Comparison of ENCODE assay signal across 12 cellular contexts in genomic region chr11:9815486-9816136, GRCh38.
DNase-seq lines count a peak whose midpoint lies in the region; ATAC-seq, FAIRE-seq and TF ChIP-seq lines count a peak whose summit lies in the region.
"Had no signal": no experiment of that assay in that cellular context is flagged by ENCODE, and none has a peak within 500 bp of the region (broad histone marks: within the 10 kb centered on the region; RNA-seq: fewer than 3 reads in every experiment).

No MANE protein-coding gene starts in this region.

- no peak for FAIRE-seq in urothelium cell line (lab: Jason Lieb, UNC)

- no peak for TF ChIP-seq POLR2A in breast epithelium (IDR thresholded peaks at IDR 0.05)

- H3K36me3 Mint-ChIP-seq in MCF 10A (ENCODE audit: insufficient read depth, unreplicated experiment) = peaks cover 16% of the 10 kb centered on the region
- peaks cover 13% of the 10 kb centered on the region for H3K36me3 Mint-ChIP-seq in activated CD4-positive, alpha-beta memory T cell treated with anti-CD3 and anti-CD28 coated beads for 36 hours

- no peaks in the 10 kb centered on the region for H3K9me3 ChIP-seq in breast epithelium

- H3K27ac ChIP-seq in breast epithelium = peak overlapping the region in 1 of 2 donors; percentile 21
- H3K27ac ChIP-seq: KMS-11 had no signal

- no peak for ATAC-seq in HG02870 (IDR thresholded peaks at IDR 0.05; ENCODE audit: unreplicated experiment)
- ATAC-seq: activated T-helper 17 cell treated with anti-CD3 and anti-CD28 coated beads, Interleukin-2, amount 50 U/mL, for 72 hours had no signal

- intact Hi-C loops in MCF 10A (cut with micrococcal nuclease) (no loop called here), breast epithelium (cut with DNase I; ENCODE audit: low total_unique reads) (no loop called here)
- intact Hi-C loops in activated CD4-positive, alpha-beta memory T cell treated with anti-CD3 and anti-CD28 coated beads for 36 hours (cut with micrococcal nuclease) = no loop called here

- H3K36me3 ChIP-seq in breast epithelium = no peaks in the 10 kb centered on the region

- no peak overlapping the region for H3K27ac Mint-ChIP-seq in MCF 10A (ENCODE audit: low read depth, unreplicated experiment)
- H3K27ac Mint-ChIP-seq in activated CD4-positive, alpha-beta memory T cell treated with anti-CD3 and anti-CD28 coated beads for 36 hours = no peak overlapping the region
- H3K27ac Mint-ChIP-seq: activated T-helper 17 cell treated with anti-CD3 and anti-CD28 coated beads, Interleukin-2, amount 50 U/mL, for 72 hours had no signal

- no TSS peak for BruUV-seq in MCF 10A (replicated peaks; lab: Mats Ljungman, UMichigan)

- CTCF ChIA-PET in MCF 10A (lab: Yijun Ruan, JAX) = interaction anchor here (0.5 to 2.1 kb wide), 10 partner anchors 10 to 908 kb away, joined by 3 to 7 read pairs (median 4); no protein-coding TSS in a partner anchor
- CTCF ChIA-PET in activated CD4-positive, alpha-beta memory T cell treated with anti-CD3 and anti-CD28 coated beads for 36 hours (lab: Charles Lee) = no interaction called here

- TF ChIP-seq CTCF in MCF 10A (IDR thresholded peaks at IDR 0.05; ENCODE audit: unreplicated experiment) = no peak
- no peak for TF ChIP-seq CTCF in breast epithelium (IDR thresholded peaks at IDR 0.05)
- no peak for TF ChIP-seq CTCF in astrocyte of the cerebellum (IDR thresholded peaks at IDR 0.05; ENCODE audit: low read depth, low read length, missing control alignments)

- no peaks in the 10 kb centered on the region for H3K27me3 Mint-ChIP-seq in MCF 10A (ENCODE audit: insufficient read depth, unreplicated experiment)
- H3K27me3 Mint-ChIP-seq in activated CD4-positive, alpha-beta memory T cell treated with anti-CD3 and anti-CD28 coated beads for 36 hours = no peaks in the 10 kb centered on the region
- H3K27me3 Mint-ChIP-seq: activated T-helper 17 cell treated with anti-CD3 and anti-CD28 coated beads, Interleukin-2, amount 50 U/mL, for 72 hours had no signal

- H3K9me3 Mint-ChIP-seq in MCF 10A (ENCODE audit: unreplicated experiment) = no peaks in the 10 kb centered on the region
- no peaks in the 10 kb centered on the region for H3K9me3 Mint-ChIP-seq in activated CD4-positive, alpha-beta memory T cell treated with anti-CD3 and anti-CD28 coated beads for 36 hours
- H3K9me3 Mint-ChIP-seq: activated T-helper 17 cell treated with anti-CD3 and anti-CD28 coated beads, Interleukin-2, amount 50 U/mL, for 72 hours had no signal

- H3K4me1 ChIP-seq in breast epithelium = no peaks in the 10 kb centered on the region

- H3K4me3 Mint-ChIP-seq in MCF 10A (ENCODE audit: unreplicated experiment) = no peak overlapping the region
- no peak overlapping the region for H3K4me3 Mint-ChIP-seq in activated CD4-positive, alpha-beta memory T cell treated with anti-CD3 and anti-CD28 coated beads for 36 hours
- H3K4me3 Mint-ChIP-seq: activated T-helper 17 cell treated with anti-CD3 and anti-CD28 coated beads, Interleukin-2, amount 50 U/mL, for 72 hours had no signal

- peaks cover 12% of the 10 kb centered on the region for H3K4me1 Mint-ChIP-seq in MCF 10A (ENCODE audit: insufficient read depth, unreplicated experiment)
- no peaks in the 10 kb centered on the region for H3K4me1 Mint-ChIP-seq in activated CD4-positive, alpha-beta memory T cell treated with anti-CD3 and anti-CD28 coated beads for 36 hours (ENCODE audit: low read depth)
- H3K4me1 Mint-ChIP-seq: activated T-helper 17 cell treated with anti-CD3 and anti-CD28 coated beads, Interleukin-2, amount 50 U/mL, for 72 hours had no signal

- H3K4me3 ChIP-seq in breast epithelium = no peak overlapping the region
- H3K4me3 ChIP-seq in astrocyte of the cerebellum (ENCODE audit: low read depth, low read length) = no peak overlapping the region

- in situ Hi-C loops in astrocyte of the cerebellum (cut with HindIII; ENCODE audit: low sequenced_read_pairs) = no loop called here

- POLR2A ChIA-PET in MCF 10A (lab: Yijun Ruan, JAX) = interaction anchor here (0.6 to 6.5 kb wide), 8 partner anchors 10 to 492 kb away, joined by 3 to 69 read pairs (median 6); partner anchors contain the start of gene WEE1
- POLR2A ChIA-PET in activated CD4-positive, alpha-beta memory T cell treated with anti-CD3 and anti-CD28 coated beads for 36 hours (lab: Charles Lee) = no interaction called here

- no peaks in the 10 kb centered on the region for H3K27me3 ChIP-seq in breast epithelium

- DNase-seq in MCF 10A (ENCODE audit: unreplicated experiment) (peak; percentile 86), breast epithelium (ENCODE audit: low spot score in 2 of 2) (no peak), astrocyte of the cerebellum (ENCODE audit: low read depth) (peak; percentile 40), iris pigment epithelial cell (ENCODE audit: low read depth) (peak; percentile 88), urothelium cell line (ENCODE audit: low spot score) (peak; percentile 52), cerebellar nuclear complex (lab: John Stamatoyannopoulos, UW) (no peak)
- no peak for DNase-seq in activated CD4-positive, alpha-beta memory T cell treated with anti-CD3 and anti-CD28 coated beads for 36 hours
- DNase-seq: activated CD4-positive, CD25-positive, alpha-beta regulatory T cell treated with anti-CD3 and anti-CD28 coated beads, Interleukin-2, amount 50 U/mL, for 72 hours; NCI-H510A treated with DMSO at 0.1 percent for 48 hours had no signal

Comparison
In these comparisons a context has a peak if more than half of its experiments do, and no peak if none do; other contexts are left out.
1. DNase-seq: peak in MCF 10A (single experiment), astrocyte of the cerebellum (single experiment), iris pigment epithelial cell (single experiment) and urothelium cell line (single experiment); none in breast epithelium (0 of 2), activated CD4-positive, alpha-beta memory T cell treated with anti-CD3 and anti-CD28 coated beads for 36 hours (single experiment) and cerebellar nuclear complex (0 of 2).